ENCODE assay signal across 31 cellular contexts in genomic region chr7:43195768-43196167, GRCh38.
"Had no signal": no experiment of that assay in that cellular context is flagged by ENCODE, and none has a peak within 500 bp of the region (broad histone marks: within the 10 kb centered on the region; RNA-seq: fewer than 3 reads in every experiment).

No MANE protein-coding gene starts in this region.

- DNase-seq: activated B cell treated with CpG ODN at 0.5 μM for 24 hours; activated CD4-positive, alpha-beta T cell treated with anti-CD3 and anti-CD28 coated beads for 48 hours; activated CD4-positive, alpha-beta T cell treated with anti-CD3 and anti-CD28 coated beads, Interleukin-2, amount 50 U/mL, for 1 hour; activated CD4-positive, alpha-beta T cell treated with anti-CD3 and anti-CD28 coated beads, Interleukin-2, amount 50 U/mL, for 48 hours; activated CD8-positive, alpha-beta memory T cell treated with anti-CD3 and anti-CD28 coated beads for 24 hours; activated CD8-positive, alpha-beta T cell treated with anti-CD3 and anti-CD28 coated beads for 36 hours; activated effector memory CD4-positive, alpha-beta T cell treated with anti-CD3 and anti-CD28 coated beads, Interleukin-2, amount 50 U/mL, for 16 hours; activated naive CD4-positive, alpha-beta T cell treated with anti-CD3 and anti-CD28 coated beads for 36 hours; activated naive CD8-positive, alpha-beta T cell treated with anti-CD3 and anti-CD28 coated beads for 36 hours; activated naive CD8-positive, alpha-beta T cell treated with anti-CD3 and anti-CD28 coated beads, Interleukin-2, amount 50 U/mL, for 24 hours; activated T-cell treated with anti-CD3 and anti-CD28 coated beads, Interleukin-2, amount 50 U/mL, for 4 hours; adrenal gland; amygdala; effector CD8-positive, alpha-beta T cell; esophagus squamous epithelium; foreskin melanocyte; T-helper 1 cell; T-helper 17 cell; WERI-Rb-1 had no signal

- H3K36me3 Mint-ChIP-seq: activated naive CD4-positive, alpha-beta T cell treated with anti-CD3 and anti-CD28 coated beads, Interleukin-2, amount 50 U/mL, for 24 hours; activated naive CD8-positive, alpha-beta T cell treated with anti-CD3 and anti-CD28 coated beads for 36 hours; brain had no signal

- H3K27me3 Mint-ChIP-seq: activated B cell treated with CpG ODN at 0.5 μM for 24 hours; brain; dendritic cell treated with granulocyte-macrophage colony-stimulating factor and Interleukin-4, amounts not matched to agents 40 ng/mL and 50 ng/mL, for 4 days had no signal

- H3K27ac ChIP-seq: adrenal gland, ascending aorta, breast epithelium, cardiac muscle cell, coronary artery, epithelial cell of prostate, esophagus squamous epithelium, gastroesophageal sphincter, WERI-Rb-1 had no signal

- H3K4me3 Mint-ChIP-seq: activated B cell treated with CpG ODN at 0.5 μM for 24 hours; activated CD8-positive, alpha-beta T cell treated with anti-CD3 and anti-CD28 coated beads for 36 hours; activated naive CD4-positive, alpha-beta T cell treated with anti-CD3 and anti-CD28 coated beads for 36 hours; activated naive CD4-positive, alpha-beta T cell treated with anti-CD3 and anti-CD28 coated beads, Interleukin-2, amount 50 U/mL, for 24 hours; activated naive CD8-positive, alpha-beta T cell treated with anti-CD3 and anti-CD28 coated beads for 36 hours; activated naive CD8-positive, alpha-beta T cell treated with anti-CD3 and anti-CD28 coated beads, Interleukin-2, amount 50 U/mL, for 24 hours; activated T-cell treated with anti-CD3 and anti-CD28 coated beads, Interleukin-2, amount 50 U/mL, for 4 hours; brain; central memory CD8-positive, alpha-beta T cell; dendritic cell treated with granulocyte-macrophage colony-stimulating factor and Interleukin-4, amounts not matched to agents 40 ng/mL and 50 ng/mL, for 4 days; T-helper 17 cell; T-helper 2 cell treated with Interferon-gamma antibody and Interleukin-4, amounts not matched to agents 5 μg/mL and 100 μg/mL, for 36 hours had no signal

- H3K9me3 Mint-ChIP-seq: activated B cell treated with CpG ODN at 0.5 μM for 24 hours; activated CD8-positive, alpha-beta T cell treated with anti-CD3 and anti-CD28 coated beads for 36 hours; activated naive CD4-positive, alpha-beta T cell treated with anti-CD3 and anti-CD28 coated beads for 36 hours; activated naive CD4-positive, alpha-beta T cell treated with anti-CD3 and anti-CD28 coated beads, Interleukin-2, amount 50 U/mL, for 24 hours; activated naive CD8-positive, alpha-beta T cell treated with anti-CD3 and anti-CD28 coated beads for 36 hours; activated naive CD8-positive, alpha-beta T cell treated with anti-CD3 and anti-CD28 coated beads, Interleukin-2, amount 50 U/mL, for 24 hours; activated T-cell treated with anti-CD3 and anti-CD28 coated beads, Interleukin-2, amount 50 U/mL, for 4 hours; activated T-helper 2 cell treated with anti-CD3 and anti-CD28 coated beads, Interferon-gamma antibody, Interleukin-2, Interleukin-4, amounts not matched to agents 10 μg/mL and 5 μg/mL and 100 μg/mL, durations not matched to agents 14 hours and 24 hours and 36 hours; brain; central memory CD8-positive, alpha-beta T cell; dendritic cell treated with granulocyte-macrophage colony-stimulating factor and Interleukin-4, amounts not matched to agents 40 ng/mL and 50 ng/mL, for 4 days; T-helper 2 cell treated with Interferon-gamma antibody and Interleukin-4, amounts not matched to agents 5 μg/mL and 100 μg/mL, for 36 hours had no signal

- H3K4me1 Mint-ChIP-seq: activated B cell treated with CpG ODN at 0.5 μM for 24 hours; activated naive CD4-positive, alpha-beta T cell treated with anti-CD3 and anti-CD28 coated beads, Interleukin-2, amount 50 U/mL, for 24 hours; activated naive CD8-positive, alpha-beta T cell treated with anti-CD3 and anti-CD28 coated beads for 36 hours; activated naive CD8-positive, alpha-beta T cell treated with anti-CD3 and anti-CD28 coated beads, Interleukin-2, amount 50 U/mL, for 24 hours; central memory CD8-positive, alpha-beta T cell; T-helper 17 cell had no signal

- H3K27ac Mint-ChIP-seq: activated B cell treated with CpG ODN at 0.5 μM for 24 hours; activated CD8-positive, alpha-beta T cell treated with anti-CD3 and anti-CD28 coated beads for 36 hours; activated naive CD4-positive, alpha-beta T cell treated with anti-CD3 and anti-CD28 coated beads for 36 hours; activated naive CD4-positive, alpha-beta T cell treated with anti-CD3 and anti-CD28 coated beads, Interleukin-2, amount 50 U/mL, for 24 hours; activated naive CD8-positive, alpha-beta T cell treated with anti-CD3 and anti-CD28 coated beads for 36 hours; activated naive CD8-positive, alpha-beta T cell treated with anti-CD3 and anti-CD28 coated beads, Interleukin-2, amount 50 U/mL, for 24 hours; activated T-helper 2 cell treated with anti-CD3 and anti-CD28 coated beads, Interferon-gamma antibody, Interleukin-2, Interleukin-4, amounts not matched to agents 10 μg/mL and 5 μg/mL and 100 μg/mL, durations not matched to agents 14 hours and 24 hours and 36 hours; dendritic cell treated with granulocyte-macrophage colony-stimulating factor and Interleukin-4, amounts not matched to agents 40 ng/mL and 50 ng/mL, for 4 days; T-helper 17 cell; T-helper 2 cell treated with Interferon-gamma antibody and Interleukin-4, amounts not matched to agents 5 μg/mL and 100 μg/mL, for 36 hours had no signal
